ENCODE assay signal across 25 cellular contexts in genomic region chr2:240576436-240577205, GRCh38. TPM values are rescaled to one million over a fixed set of nuclear protein-coding genes. Genes with fewer than 3 reads are reported as not detected.
"Had no signal": no experiment of that assay in that cellular context is flagged by ENCODE, and none has a peak within 500 bp of the region (broad histone marks: within the 10 kb centered on the region; RNA-seq: fewer than 3 reads in every experiment).

No MANE protein-coding gene starts in this region.

- H3K27ac Mint-ChIP-seq: activated CD8-positive, alpha-beta T cell treated with anti-CD3 and anti-CD28 coated beads, Interleukin-2, amount 10 ng/mL, durations not matched to agents 7 days and 5 days; activated naive CD4-positive, alpha-beta T cell treated with anti-CD3 and anti-CD28 coated beads, Interleukin-2, amount 50 U/mL, for 24 hours; activated T-helper 1 cell treated with anti-CD3 and anti-CD28 coated beads, Interleukin-12 subunit alpha, Interleukin-12 subunit beta, Interleukin-2, Interleukin-4 antibody, amounts not matched to agents 30 ng/mL and 10 ng/mL and 1 ng/mL, durations not matched to agents 14 hours and 24 hours and 36 hours; T-helper 1 cell treated with Interleukin-12 subunit alpha and Interleukin-12 subunit beta and Interleukin-4 antibody, amounts not matched to agents 30 μg/mL and 1 μg/mL, for 36 hours; WTC11 had no signal

- H3K4me3 ChIP-seq: breast epithelium had no signal

- H3K4me3 Mint-ChIP-seq: activated CD8-positive, alpha-beta T cell treated with anti-CD3 and anti-CD28 coated beads, Interleukin-2, amount 10 ng/mL, durations not matched to agents 7 days and 5 days; activated naive CD4-positive, alpha-beta T cell treated with anti-CD3 and anti-CD28 coated beads, Interleukin-2, amount 50 U/mL, for 24 hours; activated T-cell treated with anti-CD3 and anti-CD28 coated beads, Interleukin-2, amount 50 U/mL, for 24 hours; activated T-helper 1 cell treated with anti-CD3 and anti-CD28 coated beads, Interleukin-12 subunit alpha, Interleukin-12 subunit beta, Interleukin-2, Interleukin-4 antibody, amounts not matched to agents 30 ng/mL and 10 ng/mL and 1 ng/mL, durations not matched to agents 14 hours and 24 hours and 36 hours; T-helper 1 cell treated with Interleukin-12 subunit alpha and Interleukin-12 subunit beta and Interleukin-4 antibody, amounts not matched to agents 30 μg/mL and 1 μg/mL, for 36 hours; WTC11 had no signal

- H3K36me3 Mint-ChIP-seq: WTC11 had no signal

- DNase-seq: activated CD4-positive, alpha-beta T cell treated with anti-CD3 and anti-CD28 coated beads for 48 hours; activated CD4-positive, alpha-beta T cell treated with anti-CD3 and anti-CD28 coated beads, Interleukin-2, amount 50 U/mL, for 4 hours; activated CD4-positive, CD25-positive, alpha-beta regulatory T cell treated with anti-CD3 and anti-CD28 coated beads, Interleukin-2, amount 50 U/mL, for 72 hours; activated CD8-positive, alpha-beta T cell treated with anti-CD3 and anti-CD28 coated beads, Interleukin-2, amount 10 ng/mL, durations not matched to agents 7 days and 5 days; activated effector memory CD4-positive, alpha-beta T cell treated with Interleukin-2 at 50 U/mL for 16 hours; activated naive CD4-positive, alpha-beta T cell; activated T-cell treated with anti-CD3 and anti-CD28 coated beads, Interleukin-2, amount 50 U/mL, for 24 hours; Karpas-422; NCI-H1105 treated with DMSO at 0.1 percent for 48 hours; NCI-H1436 treated with DMSO at 0.1 percent for 48 hours; NCI-H187; NCI-H2081; NCI-H510A treated with DMSO at 0.1 percent for 48 hours; NCI-H69; NK-92 treated with Interleukin-12 subunit alpha and Interleukin-12 subunit beta, amount 100 ng/mL, for 24 hours; OCI-M1; RPMI8226; SHP77 treated with DMSO at 0.1 percent for 48 hours; T-helper 9 cell had no signal

- H3K9me3 ChIP-seq: breast epithelium had no signal

- H3K27me3 Mint-ChIP-seq: activated naive CD4-positive, alpha-beta T cell treated with anti-CD3 and anti-CD28 coated beads, Interleukin-2, amount 50 U/mL, for 24 hours; activated T-cell treated with anti-CD3 and anti-CD28 coated beads, Interleukin-2, amount 50 U/mL, for 24 hours had no signal

- H3K27ac ChIP-seq: breast epithelium had no signal

- H3K27me3 ChIP-seq: breast epithelium had no signal

- H3K36me3 ChIP-seq: breast epithelium had no signal

- ATAC-seq: activated CD8-positive, alpha-beta T cell treated with anti-CD3 and anti-CD28 coated beads, Interleukin-2, amount 10 ng/mL, durations not matched to agents 7 days and 5 days; WTC11 had no signal

- H3K9me3 Mint-ChIP-seq: activated naive CD4-positive, alpha-beta T cell treated with anti-CD3 and anti-CD28 coated beads, Interleukin-2, amount 50 U/mL, for 24 hours; activated T-cell treated with anti-CD3 and anti-CD28 coated beads, Interleukin-2, amount 50 U/mL, for 24 hours; activated T-helper 1 cell treated with anti-CD3 and anti-CD28 coated beads, Interleukin-12 subunit alpha, Interleukin-12 subunit beta, Interleukin-2, Interleukin-4 antibody, amounts not matched to agents 30 ng/mL and 10 ng/mL and 1 ng/mL, durations not matched to agents 14 hours and 24 hours and 36 hours; T-helper 1 cell treated with Interleukin-12 subunit alpha and Interleukin-12 subunit beta and Interleukin-4 antibody, amounts not matched to agents 30 μg/mL and 1 μg/mL, for 36 hours; WTC11 had no signal

RNA-seq across cellular contexts. Expression of gene GPR35, which starts 48.7 kb away (rescaled TPM):
- total RNA-seq: SK-MEL-5 had no signal
